In the genomic region with DNA sequence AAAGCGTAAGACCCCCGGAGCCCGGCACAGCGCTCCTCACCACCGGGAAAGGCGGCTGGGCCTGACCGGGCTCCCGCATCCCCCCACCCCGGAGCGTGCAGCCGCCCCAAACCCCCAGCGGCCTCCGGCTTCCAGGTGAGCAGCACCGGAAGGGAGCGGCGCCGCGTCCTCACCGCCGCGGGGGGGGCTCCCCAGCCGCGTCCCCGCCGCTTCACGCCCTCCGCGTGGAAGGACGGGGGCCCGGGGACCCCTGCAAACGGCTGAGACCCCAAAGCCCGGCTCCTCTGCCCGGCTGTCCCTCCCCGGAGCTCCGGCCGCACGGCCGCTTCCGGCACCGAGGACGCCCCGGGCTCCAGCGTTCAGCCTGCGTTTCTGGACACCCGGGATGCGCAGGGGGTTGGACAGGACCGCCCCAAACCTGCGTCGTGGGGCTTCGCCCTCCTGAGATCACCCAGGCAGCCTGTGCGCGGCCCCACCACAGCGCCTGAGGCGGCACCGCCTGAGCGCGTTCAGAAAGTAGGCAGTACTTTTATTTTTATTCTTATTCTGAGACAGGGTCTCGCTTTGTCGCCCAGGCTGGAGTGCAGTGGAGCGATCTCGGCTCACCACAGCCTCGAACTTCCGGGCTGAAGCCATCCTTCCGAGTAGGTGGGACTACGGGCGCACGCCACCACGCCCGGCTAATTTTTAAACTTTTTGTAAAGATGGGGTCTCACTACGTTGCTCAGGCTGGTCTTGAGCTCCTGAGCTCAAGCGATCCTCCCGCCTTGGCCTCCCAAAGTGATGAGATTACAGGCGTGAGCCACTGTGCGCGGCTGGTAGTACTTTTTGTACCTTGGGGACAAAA, we compare ENCODE assay signal across 1 cellular context.
TF ChIP-seq lines count a peak whose summit lies in the region.

No MANE protein-coding gene starts in this region.

TF ChIP-seq in GM12878, 131 proteins besides CTCF, POLR2A, EP300 and RAD21 (continued from another document):
- peak; percentile 87 for TF ChIP-seq SMAD1 (IDR thresholded peaks at IDR 0.05; ENCODE audit: low read depth, partially characterized antibody)
- no peak for TF ChIP-seq HDAC6 (IDR thresholded peaks at IDR 0.05; ENCODE audit: unreplicated experiment)
- TF ChIP-seq TARDBP (IDR thresholded peaks at IDR 0.05; ENCODE audit: borderline replicate concordance), result 0 out of 2 replicates have a peak, but pooled peaks have one; percentile 1
- TF ChIP-seq WRNIP1 (IDR thresholded peaks at IDR 0.05; ENCODE audit: borderline replicate concordance, low read depth, low read length), result 0 out of 2 replicates have a peak, but pooled peaks have one; percentile 43
- TF ChIP-seq MEF2A (IDR thresholded peaks at IDR 0.05; ENCODE audit: insufficient read depth, low read depth, low read length), result peak; percentile 63; the same call in 1 of the 2 replicates
- TF ChIP-seq, protein P1, sequence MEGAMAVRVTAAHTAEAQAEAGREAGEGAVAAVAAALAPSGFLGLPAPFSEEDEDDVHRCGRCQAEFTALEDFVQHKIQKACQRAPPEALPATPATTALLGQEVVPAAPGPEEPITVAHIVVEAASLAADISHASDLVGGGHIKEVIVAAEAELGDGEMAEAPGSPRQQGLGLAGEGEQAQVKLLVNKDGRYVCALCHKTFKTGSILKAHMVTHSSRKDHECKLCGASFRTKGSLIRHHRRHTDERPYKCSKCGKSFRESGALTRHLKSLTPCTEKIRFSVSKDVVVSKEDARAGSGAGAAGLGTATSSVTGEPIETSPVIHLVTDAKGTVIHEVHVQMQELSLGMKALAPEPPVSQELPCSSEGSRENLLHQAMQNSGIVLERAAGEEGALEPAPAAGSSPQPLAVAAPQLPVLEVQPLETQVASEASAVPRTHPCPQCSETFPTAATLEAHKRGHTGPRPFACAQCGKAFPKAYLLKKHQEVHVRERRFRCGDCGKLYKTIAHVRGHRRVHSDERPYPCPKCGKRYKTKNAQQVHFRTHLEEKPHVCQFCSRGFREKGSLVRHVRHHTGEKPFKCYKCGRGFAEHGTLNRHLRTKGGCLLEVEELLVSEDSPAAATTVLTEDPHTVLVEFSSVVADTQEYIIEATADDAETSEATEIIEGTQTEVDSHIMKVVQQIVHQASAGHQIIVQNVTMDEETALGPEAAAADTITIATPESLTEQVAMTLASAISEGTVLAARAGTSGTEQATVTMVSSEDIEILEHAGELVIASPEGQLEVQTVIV (IDR thresholded peaks at IDR 0.05; ENCODE audit: borderline replicate concordance, partially characterized antibody), result peak; percentile 12
- TF ChIP-seq, protein P2, sequence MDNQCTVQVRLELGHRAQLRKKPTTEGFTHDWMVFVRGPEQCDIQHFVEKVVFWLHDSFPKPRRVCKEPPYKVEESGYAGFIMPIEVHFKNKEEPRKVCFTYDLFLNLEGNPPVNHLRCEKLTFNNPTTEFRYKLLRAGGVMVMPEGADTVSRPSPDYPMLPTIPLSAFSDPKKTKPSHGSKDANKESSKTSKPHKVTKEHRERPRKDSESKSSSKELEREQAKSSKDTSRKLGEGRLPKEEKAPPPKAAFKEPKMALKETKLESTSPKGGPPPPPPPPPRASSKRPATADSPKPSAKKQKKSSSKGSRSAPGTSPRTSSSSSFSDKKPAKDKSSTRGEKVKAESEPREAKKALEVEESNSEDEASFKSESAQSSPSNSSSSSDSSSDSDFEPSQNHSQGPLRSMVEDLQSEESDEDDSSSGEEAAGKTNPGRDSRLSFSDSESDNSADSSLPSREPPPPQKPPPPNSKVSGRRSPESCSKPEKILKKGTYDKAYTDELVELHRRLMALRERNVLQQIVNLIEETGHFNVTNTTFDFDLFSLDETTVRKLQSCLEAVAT (IDR thresholded peaks at IDR 0.05), result peak; percentile 81
- peak; percentile 40 to 72; a peak in 2 of 4 replicates for TF ChIP-seq BHLHE40 (IDR thresholded peaks at IDR 0.05; ENCODE audit: borderline replicate concordance in 1 of 2, low read depth in 2 of 2, low read length in 1 of 2)
- peak; percentile 57 for TF ChIP-seq SP1 (IDR thresholded peaks at IDR 0.05; ENCODE audit: low read depth, low read length)
- TF ChIP-seq, protein P3, sequence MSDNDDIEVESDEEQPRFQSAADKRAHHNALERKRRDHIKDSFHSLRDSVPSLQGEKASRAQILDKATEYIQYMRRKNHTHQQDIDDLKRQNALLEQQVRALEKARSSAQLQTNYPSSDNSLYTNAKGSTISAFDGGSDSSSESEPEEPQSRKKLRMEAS (IDR thresholded peaks at IDR 0.05; ENCODE audit: low read depth, low read length), result 0 out of 2 replicates have a peak, but pooled peaks have one; percentile 60
- peak; percentile 94 for TF ChIP-seq ZBED1 (IDR thresholded peaks at IDR 0.05; ENCODE audit: borderline replicate concordance)
- TF ChIP-seq TAF1 (IDR thresholded peaks at IDR 0.05; ENCODE audit: borderline replicate concordance, low read depth, low read length), result peak; percentile 98
- peak; percentile 74 for TF ChIP-seq SMAD5 (IDR thresholded peaks at IDR 0.05; ENCODE audit: low read depth)
- peak; percentile 45; the same call in 1 of the 2 replicates for TF ChIP-seq BCL11A (IDR thresholded peaks at IDR 0.05; ENCODE audit: low read depth, low read length)
- peak; percentile 53 for TF ChIP-seq MTA2 (IDR thresholded peaks at IDR 0.05; ENCODE audit: low read depth)
- TF ChIP-seq LARP7 (IDR thresholded peaks at IDR 0.05), result peak; percentile 67
- TF ChIP-seq ATF7 (IDR thresholded peaks at IDR 0.05; ENCODE audit: low read depth), result peak; percentile 50; the same call in 1 of the 2 replicates
- TF ChIP-seq, protein P4, sequence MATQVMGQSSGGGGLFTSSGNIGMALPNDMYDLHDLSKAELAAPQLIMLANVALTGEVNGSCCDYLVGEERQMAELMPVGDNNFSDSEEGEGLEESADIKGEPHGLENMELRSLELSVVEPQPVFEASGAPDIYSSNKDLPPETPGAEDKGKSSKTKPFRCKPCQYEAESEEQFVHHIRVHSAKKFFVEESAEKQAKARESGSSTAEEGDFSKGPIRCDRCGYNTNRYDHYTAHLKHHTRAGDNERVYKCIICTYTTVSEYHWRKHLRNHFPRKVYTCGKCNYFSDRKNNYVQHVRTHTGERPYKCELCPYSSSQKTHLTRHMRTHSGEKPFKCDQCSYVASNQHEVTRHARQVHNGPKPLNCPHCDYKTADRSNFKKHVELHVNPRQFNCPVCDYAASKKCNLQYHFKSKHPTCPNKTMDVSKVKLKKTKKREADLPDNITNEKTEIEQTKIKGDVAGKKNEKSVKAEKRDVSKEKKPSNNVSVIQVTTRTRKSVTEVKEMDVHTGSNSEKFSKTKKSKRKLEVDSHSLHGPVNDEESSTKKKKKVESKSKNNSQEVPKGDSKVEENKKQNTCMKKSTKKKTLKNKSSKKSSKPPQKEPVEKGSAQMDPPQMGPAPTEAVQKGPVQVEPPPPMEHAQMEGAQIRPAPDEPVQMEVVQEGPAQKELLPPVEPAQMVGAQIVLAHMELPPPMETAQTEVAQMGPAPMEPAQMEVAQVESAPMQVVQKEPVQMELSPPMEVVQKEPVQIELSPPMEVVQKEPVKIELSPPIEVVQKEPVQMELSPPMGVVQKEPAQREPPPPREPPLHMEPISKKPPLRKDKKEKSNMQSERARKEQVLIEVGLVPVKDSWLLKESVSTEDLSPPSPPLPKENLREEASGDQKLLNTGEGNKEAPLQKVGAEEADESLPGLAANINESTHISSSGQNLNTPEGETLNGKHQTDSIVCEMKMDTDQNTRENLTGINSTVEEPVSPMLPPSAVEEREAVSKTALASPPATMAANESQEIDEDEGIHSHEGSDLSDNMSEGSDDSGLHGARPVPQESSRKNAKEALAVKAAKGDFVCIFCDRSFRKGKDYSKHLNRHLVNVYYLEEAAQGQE (IDR thresholded peaks at IDR 0.05; ENCODE audit: low read depth, low read length), result 0 out of 2 replicates have a peak, but pooled peaks have one; percentile 19
- peak; percentile 71 for TF ChIP-seq DPF2 (IDR thresholded peaks at IDR 0.05)
- 0 out of 2 replicates have a peak, but pooled peaks have one; percentile 32 for TF ChIP-seq CHD2 (IDR thresholded peaks at IDR 0.05; ENCODE audit: borderline replicate concordance, low read depth, low read length)
- TF ChIP-seq, protein P5, sequence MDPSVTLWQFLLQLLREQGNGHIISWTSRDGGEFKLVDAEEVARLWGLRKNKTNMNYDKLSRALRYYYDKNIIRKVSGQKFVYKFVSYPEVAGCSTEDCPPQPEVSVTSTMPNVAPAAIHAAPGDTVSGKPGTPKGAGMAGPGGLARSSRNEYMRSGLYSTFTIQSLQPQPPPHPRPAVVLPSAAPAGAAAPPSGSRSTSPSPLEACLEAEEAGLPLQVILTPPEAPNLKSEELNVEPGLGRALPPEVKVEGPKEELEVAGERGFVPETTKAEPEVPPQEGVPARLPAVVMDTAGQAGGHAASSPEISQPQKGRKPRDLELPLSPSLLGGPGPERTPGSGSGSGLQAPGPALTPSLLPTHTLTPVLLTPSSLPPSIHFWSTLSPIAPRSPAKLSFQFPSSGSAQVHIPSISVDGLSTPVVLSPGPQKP (IDR thresholded peaks at IDR 0.05; ENCODE audit: low read depth, low read length), result peak; percentile 28; the same call in 1 of the 2 replicates
- no peak for TF ChIP-seq ESRRA (IDR thresholded peaks at IDR 0.05; ENCODE audit: low read length)
- TF ChIP-seq, protein P6, sequence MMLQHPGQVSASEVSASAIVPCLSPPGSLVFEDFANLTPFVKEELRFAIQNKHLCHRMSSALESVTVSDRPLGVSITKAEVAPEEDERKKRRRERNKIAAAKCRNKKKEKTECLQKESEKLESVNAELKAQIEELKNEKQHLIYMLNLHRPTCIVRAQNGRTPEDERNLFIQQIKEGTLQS (IDR thresholded peaks at IDR 0.05; ENCODE audit: borderline replicate concordance, extremely low read depth, low read depth, low read length), result no peak
- peak; percentile 15; the same call in 1 of the 2 replicates for TF ChIP-seq NR2F1 (conservative IDR thresholded peaks at IDR 0.05)
- peak; percentile 81 for TF ChIP-seq EED (IDR thresholded peaks at IDR 0.05; ENCODE audit: low read depth)
- TF ChIP-seq YY1 (IDR thresholded peaks at IDR 0.05; ENCODE audit: low read depth, low read length), result peak; percentile 62
- TF ChIP-seq SMC3 (IDR thresholded peaks at IDR 0.05; ENCODE audit: borderline replicate concordance, low read length), result no peak
- TF ChIP-seq POU2F2 (IDR thresholded peaks at IDR 0.05; ENCODE audit: borderline replicate concordance, low read depth, low read length), result peak; percentile 63; the same call in 2 of the 3 replicates
- peak; percentile 17; the same call in 1 of the 2 replicates for TF ChIP-seq TCF7 (IDR thresholded peaks at IDR 0.05; ENCODE audit: borderline replicate concordance)
TF ChIP-seq in GM12878: peak in this region for 50.
